ENCODE assay signal across 1 cellular context in genomic region chr1:63124666-63125191, GRCh38.
TF ChIP-seq lines count a peak whose summit lies in the region.

No MANE protein-coding gene starts in this region.

TF ChIP-seq in GM12878, 131 proteins besides CTCF, POLR2A, EP300 and RAD21 (continued from another document and continues in another):
- TF ChIP-seq ELK1 (IDR thresholded peaks at IDR 0.05; ENCODE audit: low read depth, low read length) (peak; percentile 38; the same call in 1 of the 2 replicates), REST (IDR thresholded peaks at IDR 0.05; ENCODE audit: low read depth, low read length) (no peak), E2F4 (IDR thresholded peaks at IDR 0.05; ENCODE audit: low read depth, low read length) (no peak), MEF2B (IDR thresholded peaks at IDR 0.05; ENCODE audit: partially characterized antibody, poor library complexity, severe bottlenecking) (peak; percentile 36), NBN (IDR thresholded peaks at IDR 0.05) (no peak), RB1 (IDR thresholded peaks at IDR 0.05; ENCODE audit: borderline replicate concordance) (no peak), CBFB (IDR thresholded peaks at IDR 0.05; ENCODE audit: low read depth) (no peak), CUX1 (IDR thresholded peaks at IDR 0.05; ENCODE audit: insufficient replicate concordance, low read depth, low read length) (no peak), RCOR1 (conservative IDR thresholded peaks at IDR 0.05; ENCODE audit: low read depth, low read length) (no peak), ZNF217 (IDR thresholded peaks at IDR 0.05) (0 out of 2 replicates have a peak, but pooled peaks have one; percentile 36), ZNF24 (IDR thresholded peaks at IDR 0.05) (no peak), SRF (IDR thresholded peaks at IDR 0.05; ENCODE audit: low read depth in 2 of 2, low read length in 2 of 2) (0 out of 4 replicates have a peak, but pooled peaks have one; percentile 19 to 54), ZSCAN29 (IDR thresholded peaks at IDR 0.05) (no peak), MYC (IDR thresholded peaks at IDR 0.05; ENCODE audit: insufficient read depth, insufficient read length, insufficient replicate concordance, low read length, severe bottlenecking) (no peak), ATF7 (IDR thresholded peaks at IDR 0.05; ENCODE audit: low read depth) (no peak), CEBPB (IDR thresholded peaks at IDR 0.05; ENCODE audit: borderline replicate concordance in 1 of 2, low read depth in 2 of 2, low read length in 2 of 2) (no peak), ZBTB33 (IDR thresholded peaks at IDR 0.05) (no peak), RUNX3 (IDR thresholded peaks at IDR 0.05; ENCODE audit: low read length) (peak; percentile 91), ZBTB4 (CRISPR knock-in tag; IDR thresholded peaks at IDR 0.05) (no peak), NFYA (IDR thresholded peaks at IDR 0.05; ENCODE audit: borderline replicate concordance, low read depth, low read length) (no peak), ASH2L (IDR thresholded peaks at IDR 0.05; ENCODE audit: borderline replicate concordance, low read depth) (no peak), HCFC1 (IDR thresholded peaks at IDR 0.05; ENCODE audit: low read length) (no peak), EZH2 (IDR thresholded peaks at IDR 0.05; ENCODE audit: borderline replicate concordance, control insufficient read depth, low read depth, low read length) (no peak), PML (IDR thresholded peaks at IDR 0.05; ENCODE audit: low read length) (no peak), ZNF622 (IDR thresholded peaks at IDR 0.05) (no peak), WRNIP1 (IDR thresholded peaks at IDR 0.05; ENCODE audit: borderline replicate concordance, low read depth, low read length) (no peak), POLR2AphosphoS5 (IDR thresholded peaks at IDR 0.05; ENCODE audit: low read length) (no peak), USF1 (IDR thresholded peaks at IDR 0.05; ENCODE audit: borderline replicate concordance, extremely low read length, insufficient read depth, low read depth, low read length) (no peak), MAX (IDR thresholded peaks at IDR 0.05; ENCODE audit: low read depth, low read length) (no peak), KLF5 (IDR thresholded peaks at IDR 0.05; ENCODE audit: partially characterized antibody) (no peak), TCF3 (IDR thresholded peaks at IDR 0.05; ENCODE audit: borderline replicate concordance, insufficient read depth, low read depth, low read length) (no peak), STAT3 (IDR thresholded peaks at IDR 0.05; ENCODE audit: low read depth, low read length) (no peak), MYB (IDR thresholded peaks at IDR 0.05; ENCODE audit: borderline replicate concordance, low read depth, low read length) (no peak), TAF1 (IDR thresholded peaks at IDR 0.05; ENCODE audit: borderline replicate concordance, low read depth, low read length) (no peak), IRF3 (IDR thresholded peaks at IDR 0.05) (no peak), STAT1 (conservative IDR thresholded peaks at IDR 0.05) (no peak), ZBTB11 (CRISPR knock-in tag; IDR thresholded peaks at IDR 0.05) (no peak)
